Comparison of ENCODE assay signal across 15 cellular contexts in genomic region chr19:30253581-30253996, GRCh38.
DNase-seq lines count a peak whose midpoint lies in the region; ATAC-seq and TF ChIP-seq lines count a peak whose summit lies in the region.
"Had no signal": no experiment of that assay in that cellular context is flagged by ENCODE, and none has a peak within 500 bp of the region (broad histone marks: within the 10 kb centered on the region; RNA-seq: fewer than 3 reads in every experiment).

No MANE protein-coding gene starts in this region.

- H3K18ac ChIP-seq in mesenchymal stem cell (ENCODE audit: low read depth in 1 of 2, low read length in 2 of 2): no peak overlapping the region

- H3K14ac ChIP-seq in mesenchymal stem cell (ENCODE audit: low read length in 2 of 2): no peak overlapping the region

- no peak overlapping the region for H2BK5ac ChIP-seq in mesenchymal stem cell (ENCODE audit: low read depth, low read length, poor library complexity, severe bottlenecking)

- H3K27me3 Mint-ChIP-seq in natural killer cell treated with Interleukin-12 subunit alpha and Interleukin-12 subunit beta and Interleukin-15 and Interleukin-18, amount 100 ng/mL, for 72 hours: peaks cover 30 to 48% of the 10 kb centered on the region in 2 donors

- H3K4me1 Mint-ChIP-seq in natural killer cell treated with Interleukin-12 subunit alpha and Interleukin-12 subunit beta and Interleukin-15 and Interleukin-18, amount 100 ng/mL, for 72 hours (ENCODE audit: low read depth in 2 of 2): no peaks in the 10 kb centered on the region
- H3K4me1 Mint-ChIP-seq: stimulated activated naive B cell treated with anti-CD40 and anti-IgM and Interleukin-4, amounts not matched to agents 10 μg/mL and 1 μg/mL and 100 μg/mL, for 72 hours had no signal

- H3K27me3 ChIP-seq in adrenal gland (no peaks in the 10 kb centered on the region), layer of hippocampus (ENCODE audit: control insufficient read depth, insufficient read depth, low read length) (no peaks in the 10 kb centered on the region), heart left ventricle (peaks cover 0 to 61% (median 13%) of the 10 kb centered on the region in 9 donors), mesenchymal stem cell (ENCODE audit: control insufficient read depth in 1 of 2, insufficient read depth in 1 of 2, low read length in 2 of 2) (peaks cover 0 to 22% of the 10 kb centered on the region in 2 experiments)
- H3K27me3 ChIP-seq: vagina had no signal

- WGBS in adrenal gland, 4 donors: 27 to 61% (median 39%) methylated on average over 8 to 15 of the region's 15 CpGs
- 39 to 53% (median 44%) methylated on average over 15 of the region's 15 CpGs for WGBS in heart left ventricle, 4 donors
- 67% methylated on average over 13 of the region's 15 CpGs for WGBS in mesenchymal stem cell

- no peak overlapping the region for H2AFZ ChIP-seq in mesenchymal stem cell (ENCODE audit: low read depth, low read length)

- H3K79me1 ChIP-seq in mesenchymal stem cell (replicated peaks; ENCODE audit: low read length, poor library complexity, severe bottlenecking): no peaks in the 10 kb centered on the region

- no peaks in the 10 kb centered on the region for H3K9me3 Mint-ChIP-seq in natural killer cell treated with Interleukin-12 subunit alpha and Interleukin-12 subunit beta and Interleukin-15 and Interleukin-18, amount 100 ng/mL, for 72 hours
- H3K9me3 Mint-ChIP-seq: stimulated activated naive B cell treated with anti-CD40 and anti-IgM and Interleukin-4, amounts not matched to agents 10 μg/mL and 1 μg/mL and 100 μg/mL, for 72 hours had no signal

- no peak for ATAC-seq in heart left ventricle
- no peak for ATAC-seq in stimulated activated naive CD8-positive, alpha-beta T cell treated with anti-CD3 and anti-CD28 coated beads, Interleukin-15, Interleukin-2, amounts not matched to agents 100 U/mL and 50 U/mL, for 24 hours
- no peak for ATAC-seq in natural killer cell treated with Interleukin-12 subunit alpha and Interleukin-12 subunit beta and Interleukin-15 and Interleukin-18, amount 100 ng/mL, for 72 hours
- ATAC-seq: lower lobe of right lung; stimulated activated naive B cell treated with anti-CD40 and anti-IgM and Interleukin-4, amounts not matched to agents 10 μg/mL and 1 μg/mL and 100 μg/mL, for 72 hours had no signal

- H3K4me3 ChIP-seq in adrenal gland: peak overlapping the region in 1 of 4 donors; percentile 38
- no peak overlapping the region for H3K4me3 ChIP-seq in heart left ventricle
- peak overlapping the region in 1 of 2 experiments; percentile 37 for H3K4me3 ChIP-seq in mesenchymal stem cell (ENCODE audit: insufficient read depth in 1 of 2, low read depth in 1 of 2, low read length in 2 of 2)
- H3K4me3 ChIP-seq: lower lobe of right lung, vagina had no signal

- H3K4ac ChIP-seq in mesenchymal stem cell (ENCODE audit: low read depth in 1 of 2, low read length in 2 of 2): no peak overlapping the region

- H3K23ac ChIP-seq in mesenchymal stem cell (ENCODE audit: low read length in 2 of 2): no peak overlapping the region

- H3K9me3 ChIP-seq in adrenal gland (replicated peaks in 1 of 3) (no peaks in the 10 kb centered on the region), heart left ventricle (no peaks in the 10 kb centered on the region), mesenchymal stem cell (ENCODE audit: control insufficient read depth, low read length) (no peaks in the 10 kb centered on the region)
- H3K9me3 ChIP-seq: lower lobe of right lung, vagina had no signal

- H3K36me3 ChIP-seq in adrenal gland (replicated peaks in 1 of 2) (no peaks in the 10 kb centered on the region), heart left ventricle (no peaks in the 10 kb centered on the region), mesenchymal stem cell (ENCODE audit: control insufficient read depth in 1 of 2, insufficient read depth in 2 of 2, low read depth in 1 of 2, low read length in 2 of 2) (no peaks in the 10 kb centered on the region)
- H3K36me3 ChIP-seq: lower lobe of right lung, vagina had no signal

- TF ChIP-seq POLR2A in adrenal gland (IDR thresholded peaks at IDR 0.05) (no peak), heart left ventricle (IDR thresholded peaks at IDR 0.05) (no peak)

- TF ChIP-seq CTCF in adrenal gland (IDR thresholded peaks at IDR 0.05): no peak
- TF ChIP-seq CTCF in heart left ventricle (IDR thresholded peaks at IDR 0.05): no peak

- H3K36me3 Mint-ChIP-seq in natural killer cell treated with Interleukin-12 subunit alpha and Interleukin-12 subunit beta and Interleukin-15 and Interleukin-18, amount 100 ng/mL, for 72 hours: no peaks in the 10 kb centered on the region
- H3K36me3 Mint-ChIP-seq: stimulated activated naive B cell treated with anti-CD40 and anti-IgM and Interleukin-4, amounts not matched to agents 10 μg/mL and 1 μg/mL and 100 μg/mL, for 72 hours had no signal

- no peak overlapping the region for H2BK120ac ChIP-seq in mesenchymal stem cell (ENCODE audit: low read depth, low read length)

- no peak overlapping the region for H3K4me2 ChIP-seq in mesenchymal stem cell (ENCODE audit: low read length, poor library complexity, severe bottlenecking)

- no peak overlapping the region for H4K8ac ChIP-seq in mesenchymal stem cell (ENCODE audit: low read length)

- H3K4me3 Mint-ChIP-seq in natural killer cell treated with Interleukin-12 subunit alpha and Interleukin-12 subunit beta and Interleukin-15 and Interleukin-18, amount 100 ng/mL, for 72 hours: no peak overlapping the region
- H3K4me3 Mint-ChIP-seq: stimulated activated naive B cell treated with anti-CD40 and anti-IgM and Interleukin-4, amounts not matched to agents 10 μg/mL and 1 μg/mL and 100 μg/mL, for 72 hours had no signal

- no peak overlapping the region for H3K27ac Mint-ChIP-seq in natural killer cell treated with Interleukin-12 subunit alpha and Interleukin-12 subunit beta and Interleukin-15 and Interleukin-18, amount 100 ng/mL, for 72 hours
- H3K27ac Mint-ChIP-seq: stimulated activated naive B cell treated with anti-CD40 and anti-IgM and Interleukin-4, amounts not matched to agents 10 μg/mL and 1 μg/mL and 100 μg/mL, for 72 hours had no signal

- H4K91ac ChIP-seq in mesenchymal stem cell (ENCODE audit: low read length): no peak overlapping the region

- no peak overlapping the region for H2BK12ac ChIP-seq in mesenchymal stem cell (ENCODE audit: low read length in 2 of 2)

- intact Hi-C loops in adrenal gland (cut with DNase I): no loop called here
- intact Hi-C loops in heart left ventricle (cut with DNase I): no loop called here

- no peak overlapping the region for H3K9ac ChIP-seq in mesenchymal stem cell (ENCODE audit: low read length)

- H2AK5ac ChIP-seq in mesenchymal stem cell (ENCODE audit: low read length, severe bottlenecking): no peak overlapping the region

- H3K4me1 ChIP-seq in adrenal gland (replicated peaks in 1 of 2): peaks cover 0 to 9% of the 10 kb centered on the region in 2 donors
- peaks cover 0 to 6% (median 0%) of the 10 kb centered on the region in 12 donors for H3K4me1 ChIP-seq in heart left ventricle
- H3K4me1 ChIP-seq in mesenchymal stem cell (ENCODE audit: control insufficient read depth, insufficient read depth, low read depth, low read length): no peaks in the 10 kb centered on the region
- H3K4me1 ChIP-seq: lower lobe of right lung, vagina had no signal

- no peak overlapping the region for H2BK15ac ChIP-seq in mesenchymal stem cell (ENCODE audit: low read depth, poor library complexity, severe bottlenecking)

- H3K27ac ChIP-seq in adrenal gland (peak overlapping the region in 2 of 5 donors; percentile 28 to 62), layer of hippocampus (ENCODE audit: low read depth, low read length) (peak overlapping the region; percentile 65), heart left ventricle (no peak overlapping the region), mesenchymal stem cell (ENCODE audit: low read length, poor library complexity, severe bottlenecking) (no peak overlapping the region)
- H3K27ac ChIP-seq: lower lobe of right lung, vagina had no signal

- DNase-seq in AG08396 (ENCODE audit: low spot score) (peak; percentile 69), HT-29 (ENCODE audit: low spot score) (peak; percentile 42), adrenal gland (peak; percentile 42 to 80 (median 64)), heart left ventricle (no peak), mesenchymal stem cell (no peak)
- no peak for DNase-seq in stimulated activated naive CD8-positive, alpha-beta T cell treated with anti-CD3 and anti-CD28 coated beads, Interleukin-15, Interleukin-2, amounts not matched to agents 100 U/mL and 50 U/mL, for 24 hours
- no peak for DNase-seq in natural killer cell treated with Interleukin-12 subunit alpha and Interleukin-12 subunit beta and Interleukin-15 and Interleukin-18, amount 100 ng/mL, for 72 hours (ENCODE audit: low spot score)
- DNase-seq: Calu3; cortex of kidney; lower lobe of right lung; NCI-H1930; SHP77 treated with DMSO at 0.1 percent for 48 hours; stimulated activated naive B cell treated with anti-CD40 and anti-IgM and Interleukin-4, amounts not matched to agents 10 μg/mL and 1 μg/mL and 100 μg/mL, for 72 hours had no signal

Comparison
In these comparisons a context has a peak if more than half of its experiments do, and no peak if none do; other contexts are left out.
1. DNase-seq: peak in AG08396 (single experiment), HT-29 (single experiment) and adrenal gland (7 of 7); none in heart left ventricle (0 of 5), stimulated activated naive CD8-positive, alpha-beta T cell treated with anti-CD3 and anti-CD28 coated beads, Interleukin-15, Interleukin-2, amounts not matched to agents 100 U/mL and 50 U/mL, for 24 hours (single experiment), natural killer cell treated with Interleukin-12 subunit alpha and Interleukin-12 subunit beta and Interleukin-15 and Interleukin-18, amount 100 ng/mL, for 72 hours (single experiment) and mesenchymal stem cell (single experiment).